In the genomic region with DNA sequence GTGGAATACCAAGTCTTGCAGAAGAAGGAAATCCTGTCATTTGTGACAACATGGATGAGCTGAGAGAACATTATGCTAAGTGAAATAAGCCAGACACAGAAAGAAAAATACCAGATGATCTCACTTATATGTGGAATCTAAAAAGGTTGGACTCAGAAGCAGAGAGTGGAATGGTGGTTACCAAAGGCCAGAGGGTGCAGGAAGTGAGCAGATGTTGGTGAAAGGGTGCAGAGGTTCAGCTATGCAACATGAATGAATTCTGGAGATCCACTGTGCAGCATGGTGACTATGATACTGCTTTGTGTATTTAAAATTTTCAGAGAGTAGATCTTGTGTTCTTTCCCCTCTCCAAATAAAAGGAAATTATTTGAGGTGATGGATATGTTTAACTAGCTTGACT, we compare ENCODE assay signal across 1 cellular context.
A peak's percentile ranks its signal among the peaks of the same experiment; 100 is the strongest.
TF ChIP-seq lines count a peak whose summit lies in the region.

No MANE protein-coding gene starts in this region.

TF ChIP-seq in HepG2, 621 proteins besides CTCF, POLR2A, EP300 and RAD21:
- TF ChIP-seq ZNF839 (CRISPR knock-in tag; IDR thresholded peaks at IDR 0.05; ENCODE audit: borderline replicate concordance) (no peak), ETV5 (CRISPR knock-in tag; IDR thresholded peaks at IDR 0.05; ENCODE audit: borderline replicate concordance) (peak; percentile 33; the same call in 1 of the 2 replicates), GTF3A (CRISPR knock-in tag; conservative IDR thresholded peaks at IDR 0.05) (no peak), ZNF513 (CRISPR knock-in tag; conservative IDR thresholded peaks at IDR 0.05) (no peak)
- TF ChIP-seq, protein P1, sequence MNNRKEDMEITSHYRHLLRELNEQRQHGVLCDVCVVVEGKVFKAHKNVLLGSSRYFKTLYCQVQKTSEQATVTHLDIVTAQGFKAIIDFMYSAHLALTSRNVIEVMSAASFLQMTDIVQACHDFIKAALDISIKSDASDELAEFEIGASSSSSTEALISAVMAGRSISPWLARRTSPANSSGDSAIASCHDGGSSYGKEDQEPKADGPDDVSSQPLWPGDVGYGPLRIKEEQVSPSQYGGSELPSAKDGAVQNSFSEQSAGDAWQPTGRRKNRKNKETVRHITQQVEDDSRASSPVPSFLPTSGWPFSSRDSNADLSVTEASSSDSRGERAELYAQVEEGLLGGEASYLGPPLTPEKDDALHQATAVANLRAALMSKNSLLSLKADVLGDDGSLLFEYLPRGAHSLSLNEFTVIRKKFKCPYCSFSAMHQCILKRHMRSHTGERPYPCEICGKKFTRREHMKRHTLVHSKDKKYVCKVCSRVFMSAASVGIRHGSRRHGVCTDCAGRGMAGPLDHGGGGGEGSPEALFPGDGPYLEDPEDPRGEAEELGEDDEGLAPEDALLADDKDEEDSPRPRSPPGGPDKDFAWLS (CRISPR knock-in tag; IDR thresholded peaks at IDR 0.05; ENCODE audit: borderline replicate concordance): no peak
